Comparison of ENCODE assay signal across 21 cellular contexts in genomic region chr20:36149469-36149868, GRCh38. TPM values are rescaled to one million over a fixed set of nuclear protein-coding genes. Genes with fewer than 3 reads are reported as not detected.
A peak's percentile ranks its signal among the peaks of the same experiment; 100 is the strongest.
DNase-seq lines count a peak whose midpoint lies in the region; ATAC-seq and TF ChIP-seq lines count a peak whose summit lies in the region.
"Had no signal": no experiment of that assay in that cellular context is flagged by ENCODE, and none has a peak within 500 bp of the region (broad histone marks: within the 10 kb centered on the region; RNA-seq: fewer than 3 reads in every experiment).

No MANE protein-coding gene starts in this region.

- H3K36me3 ChIP-seq in skeletal muscle tissue (ENCODE audit: control insufficient read depth in 3 of 3, insufficient read depth in 3 of 3, low read length in 3 of 3) (no peaks in the 10 kb centered on the region), testis (ENCODE audit: low read depth, missing control alignments) (no peaks in the 10 kb centered on the region)
- H3K36me3 ChIP-seq: BLaER1 treated with 17β-estradiol and CSF1 and Interleukin-3, amounts not matched to agents 10 nM and 100 nM; spleen; upper lobe of right lung had no signal

- 40% methylated on average over 3 of the region's 3 CpGs for WGBS in right cardiac atrium
- 44 to 50% methylated on average over 3 of the region's 3 CpGs for WGBS in testis, 2 donors

- H3K9me3 ChIP-seq in right cardiac atrium (ENCODE audit: control insufficient read depth, low read length) (no peaks in the 10 kb centered on the region), skeletal muscle tissue (ENCODE audit: control insufficient read depth in 3 of 3, low read length in 3 of 3) (no peaks in the 10 kb centered on the region), testis (no peaks in the 10 kb centered on the region)
- H3K9me3 ChIP-seq: BLaER1 treated with 17β-estradiol and CSF1 and Interleukin-3, amounts not matched to agents 10 nM and 100 nM; spleen; upper lobe of right lung had no signal

- H3K27ac ChIP-seq in right cardiac atrium (ENCODE audit: low read length) (no peak overlapping the region), skeletal muscle tissue (ENCODE audit: low read depth, low read length) (peak overlapping the region; percentile 56), testis (no peak overlapping the region)
- H3K27ac ChIP-seq: BLaER1 treated with 17β-estradiol and CSF1 and Interleukin-3, amounts not matched to agents 10 nM and 100 nM; epithelial cell of prostate; KMS-11; SK-N-MC; spleen; upper lobe of right lung had no signal

- no peaks in the 10 kb centered on the region for H3K27me3 ChIP-seq in right cardiac atrium (ENCODE audit: control insufficient read depth, insufficient read depth)
- no peaks in the 10 kb centered on the region for H3K27me3 ChIP-seq in skeletal muscle tissue (ENCODE audit: control insufficient read depth in 3 of 3, insufficient read depth in 3 of 3, low read length in 3 of 3)
- no peaks in the 10 kb centered on the region for H3K27me3 ChIP-seq in testis
- H3K27me3 ChIP-seq: BLaER1 treated with 17β-estradiol and CSF1 and Interleukin-3, amounts not matched to agents 10 nM and 100 nM; upper lobe of right lung had no signal

- TF ChIP-seq POLR2A in testis (IDR thresholded peaks at IDR 0.05) = no peak

- ATAC-seq in right cardiac atrium (peak; percentile 43 to 64), HG02571 (IDR thresholded peaks at IDR 0.05; ENCODE audit: unreplicated experiment) (no peak)
- ATAC-seq: stimulated activated naive CD8-positive, alpha-beta T cell treated with anti-CD3 and anti-CD28 coated beads, Interleukin-15, Interleukin-2, amounts not matched to agents 100 U/mL and 50 U/mL, for 24 hours; T-helper 17 cell; upper lobe of right lung had no signal

- DNase-seq in DMS 273 treated with DMSO at 0.1 percent for 48 hours (lab: John Stamatoyannopoulos, UW) (peak; percentile 32), anterior cingulate cortex (lab: John Stamatoyannopoulos, UW) (peak in 30 of 58 donors; percentile 12 to 64 (median 36)), right cardiac atrium (peak; percentile 56 to 84 (median 79)), NCI-H1092 treated with DMSO at 0.1 percent for 48 hours (lab: John Stamatoyannopoulos, UW) (no peak), H4 (ENCODE audit: low spot score) (no peak), testis (no peak)
- DNase-seq: activated CD4-positive, alpha-beta T cell treated with anti-CD3 and anti-CD28 coated beads, Interleukin-2, amount 50 U/mL, for 1 hour; GDM1; NCI-H1092; NCI-H2081; spleen; stimulated activated CD4-positive, alpha-beta T cell treated with anti-CD3 and anti-CD28 coated beads, Interleukin-4, amount 100 ng/mL, for 4 hours; stimulated activated naive CD8-positive, alpha-beta T cell treated with anti-CD3 and anti-CD28 coated beads, Interleukin-15, Interleukin-2, amounts not matched to agents 100 U/mL and 50 U/mL, for 24 hours; T-helper 17 cell; upper lobe of right lung had no signal

- no peak for TF ChIP-seq CTCF in testis (IDR thresholded peaks at IDR 0.05)

- H3K4me3 ChIP-seq in right cardiac atrium (ENCODE audit: low read length) (no peak overlapping the region), skeletal muscle tissue (ENCODE audit: low read length in 3 of 3) (peak overlapping the region in 1 of 3 donors; percentile 6), testis (no peak overlapping the region)
- H3K4me3 ChIP-seq: BLaER1 treated with 17β-estradiol and CSF1 and Interleukin-3, amounts not matched to agents 10 nM and 100 nM; SK-N-MC; spleen; upper lobe of right lung had no signal

- H3K4me1 ChIP-seq in right cardiac atrium (ENCODE audit: control insufficient read depth, insufficient read depth, low read length) (peaks cover 3% of the 10 kb centered on the region), skeletal muscle tissue (ENCODE audit: control insufficient read depth in 3 of 3, insufficient read depth in 3 of 3, low read length in 3 of 3) (peaks cover 47 to 60% (median 48%) of the 10 kb centered on the region in 3 donors), testis (peaks cover 36% of the 10 kb centered on the region)

- intact Hi-C loops in right cardiac atrium (cut with DNase I) (no loop called here), testis (cut with DNase I; ENCODE audit: low total_unique reads) (no loop called here)

- peak overlapping the region in 1 of 3 donors; percentile 8 for H3K9ac ChIP-seq in skeletal muscle tissue (ENCODE audit: low read depth in 1 of 3, low read length in 3 of 3)
- H3K9ac ChIP-seq: BLaER1 treated with 17β-estradiol and CSF1 and Interleukin-3, amounts not matched to agents 10 nM and 100 nM; KMS-11 had no signal

RNA-seq across cellular contexts. Expression of gene EPB41L1, which starts 5.1 kb away (rescaled TPM):
- total RNA-seq in right cardiac atrium = 10 to 100 TPM; 21.9 to 33.8 (median 28.8) TPM
- 12.1 TPM for polyA plus RNA-seq in right cardiac atrium
- 10.4 TPM for total RNA-seq in skeletal muscle tissue
- total RNA-seq in H4 (2014; rRNA removed; shearing (Covaris generic)) = 12.4 and 25.3 TPM in 2 replicates
- total RNA-seq in testis = 10 to 100 TPM; 63.7 to 65.3 TPM
- polyA plus RNA-seq in testis (ENCODE audit: insufficient read depth, low read depth, low replicate concordance) = 49.8 TPM

Comparison
In these comparisons a context has a peak if more than half of its experiments do, and no peak if none do; other contexts are left out.
1. DNase-seq: peak in DMS 273 treated with DMSO at 0.1 percent for 48 hours (single experiment), anterior cingulate cortex (30 of 58) and right cardiac atrium (3 of 3); none in NCI-H1092 treated with DMSO at 0.1 percent for 48 hours (single experiment), H4 (single experiment) and testis (single experiment).